In genomic region chr7:108541493-108541892, GRCh38 we compare ENCODE assay signal across 16 cellular contexts. TPM values are rescaled to one million over a fixed set of nuclear protein-coding genes. Genes with fewer than 3 reads are reported as not detected.
DNase-seq lines count a peak whose midpoint lies in the region; ATAC-seq, FAIRE-seq and TF ChIP-seq lines count a peak whose summit lies in the region.
"Had no signal": no experiment of that assay in that cellular context is flagged by ENCODE, and none has a peak within 500 bp of the region (broad histone marks: within the 10 kb centered on the region; RNA-seq: fewer than 3 reads in every experiment).

No MANE protein-coding gene starts in this region.

- ATAC-seq in GM21717 (IDR thresholded peaks at IDR 0.05; ENCODE audit: unreplicated experiment) = no peak
- ATAC-seq: K562 had no signal

- H3K4me2 ChIP-seq in H1 (ENCODE audit: insufficient read depth in 1 of 2, low read depth in 2 of 2, low read length in 2 of 2) = peak overlapping the region; percentile 25 to 32; a peak in 1 of 4 replicates
- H3K4me2 ChIP-seq: BLaER1 had no signal

- no peak overlapping the region for H3K4ac ChIP-seq in H1 (replicated peaks; ENCODE audit: insufficient read length, low read depth, low read length)

- 14% methylated on average over 2 of the region's 2 CpGs; no CpG with 5 or more reads in 1 of the 2 experiments for WGBS in H1 (ENCODE audit: extremely low coverage in 1 of 2, insufficient coverage in 1 of 2, insufficient read length in 1 of 2, insufficient replicate concordance in 2 of 2, low coverage in 1 of 2, low lambda C conversion rate in 2 of 2, missing lambda C conversion rate in 1 of 2), 2 experiments

- H2BK20ac ChIP-seq in H1 (ENCODE audit: low read length) = no peak overlapping the region

- no peak for TF ChIP-seq POLR2A in H1 (IDR thresholded peaks at IDR 0.05; ENCODE audit: control extremely low read depth in 1 of 2, low read depth in 2 of 2, low read length in 2 of 2)

- peak overlapping the region; percentile 90 for H4K5ac ChIP-seq in H1 (ENCODE audit: insufficient read length, low read depth, low read length)

- peak in 1 of 2 experiments; percentile 65; a peak in 1 of 3 replicates for TF ChIP-seq EP300 in H1 (IDR thresholded peaks at IDR 0.05; ENCODE audit: borderline replicate concordance in 1 of 2, low read depth in 2 of 2, low read length in 2 of 2)

- no peak overlapping the region for H2AK5ac ChIP-seq in H1 (ENCODE audit: low read depth, low read length)

- no peak for DNase-seq in H1 (ENCODE audit: low read depth in 1 of 2, low spot score in 2 of 2)
- DNase-seq in iPS-NIHi11 (ENCODE audit: low spot score) = peak; percentile 14
- no peak for DNase-seq in NCI-H2029 (lab: John Stamatoyannopoulos, UW)
- no peak for DNase-seq in MG63
- DNase-seq: CD4-positive, alpha-beta memory T cell; DMS153; DMS79; GDM1; IMR-90 had no signal

- H3K27ac ChIP-seq in HUES48 (ENCODE audit: low read depth, low read length) = peak overlapping the region; percentile 90
- H3K27ac ChIP-seq in H1 (ENCODE audit: low read depth, low read length) = no peak overlapping the region
- H3K27ac ChIP-seq: 22Rv1, BLaER1 had no signal

- no peak overlapping the region for H3K56ac ChIP-seq in H1 (replicated peaks; ENCODE audit: insufficient read length, low read depth, low read length)

- no peak overlapping the region for H2AFZ ChIP-seq in H1 (ENCODE audit: low read length)

- no peak overlapping the region for H3K23ac ChIP-seq in H1 (ENCODE audit: insufficient read length)

- no peak overlapping the region for H3K14ac ChIP-seq in H1 (ENCODE audit: insufficient read length)

- CTCF ChIA-PET in H1 (lab: Charles Lee; ENCODE audit: partially characterized antibody) = interaction anchor here (1.3 kb wide), 2 partner anchors 18 to 24 kb away, joined by 3 read pairs; no protein-coding TSS in a partner anchor

- TF ChIP-seq CTCF in H1 (IDR thresholded peaks at IDR 0.05; ENCODE audit: control extremely low read depth in 1 of 3, insufficient read depth in 1 of 3, low read depth in 1 of 3, low read length in 3 of 3) = no peak

- H3K4me1 ChIP-seq in HUES48 (ENCODE audit: control insufficient read depth, insufficient read depth, low read length) (peaks cover 14% of the 10 kb centered on the region), H1 (replicated peaks in 1 of 4; ENCODE audit: control insufficient read depth in 3 of 4, insufficient read depth in 4 of 4, low read length in 3 of 4) (peaks cover 0 to 2% (median under 1%) of the 10 kb centered on the region in 4 experiments; a peak in 1 of 7 replicates)
- H3K4me1 ChIP-seq: BLaER1 had no signal

- no peaks in the 10 kb centered on the region for H3K79me1 ChIP-seq in H1 (ENCODE audit: low read depth, low read length)

- H2BK15ac ChIP-seq in H1 (ENCODE audit: low read length) = no peak overlapping the region

- H4K91ac ChIP-seq in H1 (replicated peaks; ENCODE audit: insufficient read length, low read length) = no peak overlapping the region

- H3K79me2 ChIP-seq in H1 (ENCODE audit: control insufficient read depth in 1 of 2, insufficient read depth in 2 of 2, low read length in 2 of 2) = no peaks in the 10 kb centered on the region

- H4K20me1 ChIP-seq in H1 (replicated peaks in 1 of 2; ENCODE audit: control insufficient read depth in 1 of 2, insufficient read depth in 2 of 2, low read length in 2 of 2) = no peaks in the 10 kb centered on the region
- H4K20me1 ChIP-seq: BLaER1 had no signal

- H3K23me2 ChIP-seq in H1 (ENCODE audit: low read depth, low read length) = no peaks in the 10 kb centered on the region

- H3K27me3 ChIP-seq in HUES48 (ENCODE audit: control insufficient read depth, insufficient read depth, low read length) (no peaks in the 10 kb centered on the region), H1 (replicated peaks in 1 of 4; ENCODE audit: control insufficient read depth in 3 of 4, extremely low read depth in 1 of 4, insufficient read depth in 3 of 4, low read length in 3 of 4) (no peaks in the 10 kb centered on the region), MG63 (no peaks in the 10 kb centered on the region)
- H3K27me3 ChIP-seq: BLaER1 had no signal

- H3K4me3 ChIP-seq in HUES48 (ENCODE audit: low read depth, low read length) (peak overlapping the region; percentile 36), H1 (ENCODE audit: extremely low read depth in 1 of 4, insufficient read depth in 2 of 4, low read depth in 3 of 4, low read length in 4 of 4) (peak overlapping the region in 1 of 4 experiments; percentile 36; a peak in 1 of 8 replicates), MG63 (no peak overlapping the region)
- H3K4me3 ChIP-seq: BLaER1, K562 had no signal

- H3K36me3 ChIP-seq in HUES48 (ENCODE audit: control insufficient read depth, insufficient read depth, low read length) = no peaks in the 10 kb centered on the region
- H3K36me3 ChIP-seq in H1 (ENCODE audit: control insufficient read depth in 2 of 4, insufficient read depth in 4 of 4, low read length in 3 of 4) = no peaks in the 10 kb centered on the region
- H3K36me3 ChIP-seq in MG63 = no peaks in the 10 kb centered on the region
- H3K36me3 ChIP-seq: BLaER1 had no signal

- H2BK120ac ChIP-seq in H1 (replicated peaks; ENCODE audit: low read depth, low read length) = no peak overlapping the region

- H3K18ac ChIP-seq in H1 (ENCODE audit: extremely low read depth, low read length) = no peak overlapping the region; the same call in 1 of the 2 replicates

- no peak overlapping the region for H4K8ac ChIP-seq in H1 (ENCODE audit: extremely low read depth, insufficient read depth, low read length)

- FAIRE-seq in A204.1 (lab: Jason Lieb, UNC) (peak; percentile 48), H1 (lab: Jason Lieb, UNC) (peak; percentile 36)
- FAIRE-seq: H54, K562 had no signal

- H3K9me3 ChIP-seq in HUES48 (ENCODE audit: control insufficient read depth, insufficient read depth, low read length) (no peaks in the 10 kb centered on the region), H1 (ENCODE audit: insufficient read depth in 2 of 2, low read depth in 1 of 2, low read length in 1 of 2) (no peaks in the 10 kb centered on the region), MG63 (no peaks in the 10 kb centered on the region)
- H3K9me3 ChIP-seq: BLaER1 had no signal

- no peak overlapping the region for H2BK12ac ChIP-seq in H1 (ENCODE audit: low read depth, low read length)

- H2BK5ac ChIP-seq in H1 (ENCODE audit: low read depth, low read length) = no peak overlapping the region

- POLR2A ChIA-PET in H1 (lab: Charles Lee; ENCODE audit: partially characterized antibody) = interaction anchor here (0.9 to 1.6 kb wide), 3 partner anchors 8 to 15 kb away, joined by 4 to 5 read pairs (median 4); no protein-coding TSS in a partner anchor

- no peak overlapping the region for H3K9ac ChIP-seq in HUES48 (ENCODE audit: low read depth, low read length)
- no peak overlapping the region for H3K9ac ChIP-seq in H1 (replicated peaks in 1 of 4; ENCODE audit: extremely low read depth in 1 of 4, low read depth in 3 of 4, low read length in 3 of 4)
- H3K9ac ChIP-seq: BLaER1 had no signal

- no peak for TF ChIP-seq RAD21 in H1 (IDR thresholded peaks at IDR 0.05 in 1 of 2, conservative IDR thresholded peaks at IDR 0.05 in 1 of 2; ENCODE audit: low read depth in 2 of 2, low read length in 2 of 2)

TF ChIP-seq in H1, 55 proteins besides CTCF, POLR2A, EP300 and RAD21 (continues in another document):
- TF ChIP-seq BCL11A (IDR thresholded peaks at IDR 0.05; ENCODE audit: low read depth in 2 of 2, low read length in 2 of 2) (peak in 1 of 2 experiments; percentile 18), GTF2F1 (IDR thresholded peaks at IDR 0.05; ENCODE audit: borderline replicate concordance, low read depth, low read length) (no peak)

RNA-seq across cellular contexts. Expression of gene PNPLA8, which starts 15.6 kb away (rescaled TPM):
- total RNA-seq in H1 (2021; fragmentation: NEBNext Ultra II Directional; extraction: Animal tissue kit (Norgen Biotek cat#: 25700)) = 11.2 and 12.6 TPM in 2 replicates
- polyA plus RNA-seq in H1 (2011; rRNA removed) = 2.1 and 3.8 TPM in 2 replicates
- 5.6 TPM for polyA plus RNA-seq in H1 (2011; cell fraction: cytosol; rRNA removed)
- 1.8 TPM for polyA plus RNA-seq in H1 (2011; cell fraction: nucleus; rRNA removed)
- 5.0 to 12.7 TPM (median 7.1 TPM) in 4 replicates for polyA plus RNA-seq in H1 (2012, experiment 1 of 2)
- polyA plus RNA-seq in H1 (2012, experiment 2 of 2) = 0.63 TPM
- 7.3 TPM for polyA plus RNA-seq in H1 (2013, experiment 1 of 2)
- polyA plus RNA-seq in H1 (2013, experiment 2 of 2) = 7.9 TPM
- polyA minus RNA-seq in H1 (2011; rRNA and poly(A)+ RNA removed) = 7.9 TPM in 2 replicates
- 23.4 TPM for polyA minus RNA-seq in H1 (2011; cell fraction: cytosol; rRNA and poly(A)+ RNA removed)
- 9.5 TPM for polyA minus RNA-seq in H1 (2011; cell fraction: nucleus; rRNA and poly(A)+ RNA removed)
- 9.9 and 31.0 TPM in 2 replicates for total RNA-seq in MG63 (2014; rRNA removed; shearing (Covaris generic); ENCODE audit: low replicate concordance)

RNA-seq across cellular contexts. Expression of gene THAP5, which starts 28.0 kb away (rescaled TPM):
- 24.2 and 25.9 TPM in 2 replicates for total RNA-seq in H1 (2021; fragmentation: NEBNext Ultra II Directional; extraction: Animal tissue kit (Norgen Biotek cat#: 25700))
- 3.9 TPM in 2 replicates for polyA plus RNA-seq in H1 (2011; rRNA removed)
- polyA plus RNA-seq in H1 (2011; cell fraction: cytosol; rRNA removed) = 5.4 TPM
- polyA plus RNA-seq in H1 (2011; cell fraction: nucleus; rRNA removed) = 3.8 TPM
- polyA plus RNA-seq in H1 (2012, experiment 1 of 2) = 4.4 to 9.7 TPM (median 5.5 TPM) in 4 replicates
- 0.52 TPM for polyA plus RNA-seq in H1 (2012, experiment 2 of 2)
- 23.0 TPM for polyA plus RNA-seq in H1 (2013, experiment 1 of 2)
- 18.8 TPM for polyA plus RNA-seq in H1 (2013, experiment 2 of 2)
- 5.4 and 11.1 TPM in 2 replicates for polyA minus RNA-seq in H1 (2011; rRNA and poly(A)+ RNA removed)
- polyA minus RNA-seq in H1 (2011; cell fraction: cytosol; rRNA and poly(A)+ RNA removed) = 7.2 TPM
- polyA minus RNA-seq in H1 (2011; cell fraction: nucleus; rRNA and poly(A)+ RNA removed) = 25.2 TPM
- total RNA-seq in MG63 (2014; rRNA removed; shearing (Covaris generic); ENCODE audit: low replicate concordance) = 12.6 and 40.4 TPM in 2 replicates

RNA-seq across cellular contexts. Expression of gene DNAJB9, which starts 28.2 kb away (rescaled TPM):
- total RNA-seq in H1 (2021; fragmentation: NEBNext Ultra II Directional; extraction: Animal tissue kit (Norgen Biotek cat#: 25700)) = 9.7 and 10.1 TPM in 2 replicates
- polyA plus RNA-seq in H1 (2011; rRNA removed) = 1.8 and 2.6 TPM in 2 replicates
- 3.0 TPM for polyA plus RNA-seq in H1 (2011; cell fraction: cytosol; rRNA removed)
- 3.3 TPM for polyA plus RNA-seq in H1 (2011; cell fraction: nucleus; rRNA removed)
- polyA plus RNA-seq in H1 (2012, experiment 1 of 2) = 6.1 to 8.8 TPM (median 7.4 TPM) in 4 replicates
- polyA plus RNA-seq in H1 (2012, experiment 2 of 2) = 1.7 TPM
- 9.5 TPM for polyA plus RNA-seq in H1 (2013, experiment 1 of 2)
- 12.4 TPM for polyA plus RNA-seq in H1 (2013, experiment 2 of 2)
- 1.7 and 3.4 TPM in 2 replicates for polyA minus RNA-seq in H1 (2011; rRNA and poly(A)+ RNA removed)
- 6.0 TPM for polyA minus RNA-seq in H1 (2011; cell fraction: cytosol; rRNA and poly(A)+ RNA removed)
- polyA minus RNA-seq in H1 (2011; cell fraction: nucleus; rRNA and poly(A)+ RNA removed) = 3.8 TPM
- total RNA-seq in MG63 (2014; rRNA removed; shearing (Covaris generic); ENCODE audit: low replicate concordance) = 13.9 and 37.2 TPM in 2 replicates
